8 cellular contexts compared by ENCODE assay signal in genomic region chr4:47836655-47837581, GRCh38. TPM values are rescaled to one million over a fixed set of nuclear protein-coding genes. Genes with fewer than 3 reads are reported as not detected.
DNase-seq lines count a peak whose midpoint lies in the region; ATAC-seq and TF ChIP-seq lines count a peak whose summit lies in the region.

No MANE protein-coding gene starts in this region.

- DNase-seq in NCI-H446 (lab: John Stamatoyannopoulos, UW) (peak; percentile 15 to 65), NCI-H446 treated with DMSO at 0.1 percent for 48 hours (lab: John Stamatoyannopoulos, UW) (no peak), NCI-H1694 treated with DMSO at 0.1 percent for 48 hours (lab: John Stamatoyannopoulos, UW) (peak; percentile 45), UCSD-AML1 (lab: John Stamatoyannopoulos, UW; ENCODE audit: unreplicated experiment) (peak; percentile 74), breast epithelium (ENCODE audit: low spot score in 2 of 2) (peak; percentile 56 to 74), skeletal muscle cell (ENCODE audit: low read depth) (no peak)

- peak in 2 of 3 donors; percentile 35 to 53 for TF ChIP-seq CTCF in breast epithelium (IDR thresholded peaks at IDR 0.05)

- H3K9me3 ChIP-seq in breast epithelium (no peaks in the 10 kb centered on the region), iPS-20b (ENCODE audit: insufficient read depth, low read depth, low read length) (0 out of 2 replicates have a peak, but pooled peaks cover 2% of the 10 kb centered on the region)

- no peak for TF ChIP-seq POLR2A in breast epithelium (IDR thresholded peaks at IDR 0.05)

- intact Hi-C loops in breast epithelium (cut with DNase I; ENCODE audit: low total_unique reads), result loop anchor here (1.0 kb wide), 1 partner anchor 22 kb away; no protein-coding TSS in a partner anchor

- peak; percentile 58 for ATAC-seq in HG02870 (IDR thresholded peaks at IDR 0.05; ENCODE audit: unreplicated experiment)

- H3K9ac ChIP-seq in iPS-20b (ENCODE audit: low read depth, low read length), result peak overlapping the region; percentile 60

- H3K4me1 ChIP-seq in breast epithelium (no peaks in the 10 kb centered on the region), iPS-20b (ENCODE audit: insufficient read depth, low read length) (peaks cover 13% of the 10 kb centered on the region)

- H3K27me3 ChIP-seq in breast epithelium (no peaks in the 10 kb centered on the region), iPS-20b (ENCODE audit: insufficient read depth, low read length) (peaks cover 41% of the 10 kb centered on the region)

- H3K27ac ChIP-seq in breast epithelium (no peak overlapping the region), iPS-20b (ENCODE audit: low read length) (no peak overlapping the region)

- H3K4me3 ChIP-seq in breast epithelium (peak overlapping the region; percentile 42 to 71 (median 57)), iPS-20b (ENCODE audit: low read length) (peak overlapping the region; percentile 87), skeletal muscle cell (ENCODE audit: low read depth, low read length) (peak overlapping the region; percentile 62)

- H3K36me3 ChIP-seq in breast epithelium (no peaks in the 10 kb centered on the region), iPS-20b (ENCODE audit: insufficient read depth, low read depth, low read length) (no peaks in the 10 kb centered on the region)

RNA-seq across cellular contexts. Expression of gene CORIN, which starts 0.9 kb away (rescaled TPM):
- 1 to 10 TPM; 1.6 to 6.4 (median 1.6) TPM for total RNA-seq in breast epithelium

Comparison
In these comparisons a context has a peak if more than half of its experiments do, and no peak if none do; other contexts are left out.
1. DNase-seq: peak in NCI-H446 (2 of 2), NCI-H1694 treated with DMSO at 0.1 percent for 48 hours (single experiment), UCSD-AML1 (single experiment) and breast epithelium (2 of 2); none in NCI-H446 treated with DMSO at 0.1 percent for 48 hours (single experiment) and skeletal muscle cell (single experiment).
2. Peak in every context shown above with its lines, with median percentiles within 50 percentile points of each other: H3K4me3 ChIP-seq.